9 cellular contexts compared by ENCODE assay signal in genomic region chr3:31377045-31377642, GRCh38.
A peak's percentile ranks its signal among the peaks of the same experiment; 100 is the strongest.
DNase-seq lines count a peak whose midpoint lies in the region; ATAC-seq, FAIRE-seq and TF ChIP-seq lines count a peak whose summit lies in the region.
"Had no signal": no experiment of that assay in that cellular context is flagged by ENCODE, and none has a peak within 500 bp of the region (broad histone marks: within the 10 kb centered on the region; RNA-seq: fewer than 3 reads in every experiment).

No MANE protein-coding gene starts in this region.

- FAIRE-seq in kidney (lab: Jason Lieb, UNC), result no peak

- peak overlapping the region; percentile 53 for H3K4me2 ChIP-seq in smooth muscle cell

- no peak for ATAC-seq in GM19035 (IDR thresholded peaks at IDR 0.05; ENCODE audit: unreplicated experiment)

- TF ChIP-seq CTCF in smooth muscle cell (IDR thresholded peaks at IDR 0.05; ENCODE audit: borderline replicate concordance, insufficient read depth, poor library complexity, severe bottlenecking), result no peak
- no peak for TF ChIP-seq CTCF in kidney (IDR thresholded peaks at IDR 0.05; ENCODE audit: borderline replicate concordance, extremely low read depth, insufficient read depth)
- no peak for TF ChIP-seq CTCF in esophagus squamous epithelium (IDR thresholded peaks at IDR 0.05)

- H3K79me2 ChIP-seq in smooth muscle cell (ENCODE audit: low read depth), result no peaks in the 10 kb centered on the region

- H3K9ac ChIP-seq in smooth muscle cell (ENCODE audit: low read depth) (no peak overlapping the region), kidney (ENCODE audit: low read length in 2 of 2) (no peak overlapping the region)

- H3K4me3 ChIP-seq in smooth muscle cell (no peak overlapping the region), kidney (ENCODE audit: low read length in 2 of 2) (no peak overlapping the region), esophagus squamous epithelium (no peak overlapping the region)
- H3K4me3 ChIP-seq: tibial artery had no signal

- H3K9me3 ChIP-seq in smooth muscle cell (replicated peaks; ENCODE audit: low read depth) (no peaks in the 10 kb centered on the region), kidney (ENCODE audit: control insufficient read depth in 1 of 2, low read length in 2 of 2) (no peaks in the 10 kb centered on the region), esophagus squamous epithelium (no peaks in the 10 kb centered on the region)
- H3K9me3 ChIP-seq: tibial artery had no signal

- 44% methylated on average over 5 of the region's 5 CpGs for WGBS in smooth muscle cell (ENCODE audit: low lambda C conversion rate)
- 53 to 61% methylated on average over 5 of the region's 5 CpGs for WGBS in esophagus squamous epithelium, 2 donors

- no peaks in the 10 kb centered on the region for H3K27me3 ChIP-seq in smooth muscle cell (ENCODE audit: low read depth)
- H3K27me3 ChIP-seq in esophagus squamous epithelium, result no peaks in the 10 kb centered on the region
- H3K27me3 ChIP-seq: tibial artery had no signal

- H3K36me3 ChIP-seq in smooth muscle cell (ENCODE audit: low read depth), result no peaks in the 10 kb centered on the region
- no peaks in the 10 kb centered on the region for H3K36me3 ChIP-seq in kidney (ENCODE audit: control insufficient read depth in 1 of 2, insufficient read depth in 2 of 2, low read length in 2 of 2)
- no peaks in the 10 kb centered on the region for H3K36me3 ChIP-seq in esophagus squamous epithelium
- H3K36me3 ChIP-seq: tibial artery had no signal

- H2AFZ ChIP-seq in smooth muscle cell (ENCODE audit: low read depth), result no peak overlapping the region

- peak; percentile 23 to 32 for DNase-seq in activated CD4-positive, alpha-beta T cell treated with anti-CD3 and anti-CD28 coated beads for 4 hours
- DNase-seq in activated CD4-positive, alpha-beta T cell treated with anti-CD3 and anti-CD28 coated beads, Interleukin-2, amount 50 U/mL, for 1 hour, result no peak
- peak; percentile 56 for DNase-seq in NCI-H510A (lab: John Stamatoyannopoulos, UW)
- DNase-seq in central memory CD4-positive, alpha-beta T cell, result peak; percentile 51
- no peak for DNase-seq in smooth muscle cell (lab: John Stamatoyannopoulos, UW; ENCODE audit: unreplicated experiment)
- DNase-seq in kidney, result no peak
- no peak for DNase-seq in esophagus squamous epithelium (lab: John Stamatoyannopoulos, UW)
- DNase-seq: tibial artery had no signal

- no peak for TF ChIP-seq POLR2A in esophagus squamous epithelium (IDR thresholded peaks at IDR 0.05)

- intact Hi-C loops in kidney (cut with DNase I) (no loop called here), esophagus squamous epithelium (cut with DNase I) (no loop called here)

- H3K4me1 ChIP-seq in smooth muscle cell (ENCODE audit: low read depth) (no peaks in the 10 kb centered on the region), kidney (ENCODE audit: control insufficient read depth in 1 of 2, insufficient read depth in 1 of 2, low read depth in 1 of 2, low read length in 2 of 2) (no peaks in the 10 kb centered on the region), esophagus squamous epithelium (peaks cover 0 to 21% (median 0%) of the 10 kb centered on the region in 3 donors)

- H3K27ac ChIP-seq in smooth muscle cell (ENCODE audit: low read depth) (peak overlapping the region; percentile 68), kidney (ENCODE audit: low read depth in 2 of 2, low read length in 2 of 2) (no peak overlapping the region), esophagus squamous epithelium (peak overlapping the region in 2 of 4 donors; percentile 20 to 49)
- H3K27ac ChIP-seq: tibial artery had no signal

- no peaks in the 10 kb centered on the region for H4K20me1 ChIP-seq in smooth muscle cell (ENCODE audit: low read depth)

- no peaks in the 10 kb centered on the region for H3F3A ChIP-seq in smooth muscle cell (ENCODE audit: low read depth)

Comparison
In these comparisons a context has a peak if more than half of its experiments do, and no peak if none do; other contexts are left out.
1. DNase-seq: peak in activated CD4-positive, alpha-beta T cell treated with anti-CD3 and anti-CD28 coated beads for 4 hours (2 of 2), NCI-H510A (single experiment) and central memory CD4-positive, alpha-beta T cell (single experiment); none in activated CD4-positive, alpha-beta T cell treated with anti-CD3 and anti-CD28 coated beads, Interleukin-2, amount 50 U/mL, for 1 hour (single experiment), smooth muscle cell (single experiment), kidney (single experiment) and esophagus squamous epithelium (single experiment).